In genomic region chr1:167220537-167221125, GRCh38 we compare ENCODE assay signal across 8 cellular contexts. TPM values are rescaled to one million over a fixed set of nuclear protein-coding genes. Genes with fewer than 3 reads are reported as not detected.
A peak's percentile ranks its signal among the peaks of the same experiment; 100 is the strongest.
DNase-seq lines count a peak whose midpoint lies in the region; ATAC-seq and TF ChIP-seq lines count a peak whose summit lies in the region.

Gene POU2F1, plus strand, starts transcription at chr1:167220886. Its CDS starts 12 bp downstream, at chr1:167220898.

- TF ChIP-seq CTCF in PC-9 (conservative IDR thresholded peaks at IDR 0.05): peak; percentile 76

- H3K4me3 ChIP-seq in PC-9: peak within 1 kb of the TSS; percentile 70
- peak within 1 kb of the TSS; percentile 72 to 87 for H3K4me3 ChIP-seq in esophagus (ENCODE audit: low read depth in 1 of 2, low read length in 2 of 2)
- peak within 1 kb of the TSS; percentile 86 for H3K4me3 ChIP-seq in mucosa of stomach (ENCODE audit: low read length)

- in situ Hi-C loops in KBM-7 (cut with MboI; ENCODE audit: low pct_unique_long_range_greater_than_20kb, low sequenced_read_pairs): no loop called here

- intact Hi-C loops in PC-9 (cut with micrococcal nuclease; ENCODE audit: unreplicated experiment): loop anchor here (1.0 to 10.0 kb wide), 11 partner anchors 47 to 1588 kb away; partner anchors contain the start of genes DCAF6, MGST3 and MPC2

- peaks cover 38% of the 10 kb centered on the region for H3K79me2 ChIP-seq in PC-9 (ENCODE audit: low read depth)

- H3K36me3 ChIP-seq in PC-9 (ENCODE audit: low read depth) (no peaks in the 10 kb centered on the region), esophagus (ENCODE audit: control insufficient read depth in 2 of 2, insufficient read depth in 2 of 2, low read length in 1 of 2) (no peaks in the 10 kb centered on the region), mucosa of stomach (ENCODE audit: control insufficient read depth, insufficient read depth, low read length) (no peaks in the 10 kb centered on the region)

- peak; percentile 57 for ATAC-seq in GM21717 (IDR thresholded peaks at IDR 0.05; ENCODE audit: unreplicated experiment)

- H3K9me2 ChIP-seq in PC-9 (ENCODE audit: insufficient read depth): no peaks in the 10 kb centered on the region

- peak within 1 kb of the TSS; percentile 100 for H3K27ac Mint-ChIP-seq in activated T-cell treated with anti-CD3 and anti-CD28 coated beads, Interleukin-2, amount 50 U/mL, for 24 hours

- H3K9me3 Mint-ChIP-seq in activated T-cell treated with anti-CD3 and anti-CD28 coated beads, Interleukin-2, amount 50 U/mL, for 24 hours: peaks cover 4% of the 10 kb centered on the region

- POLR2A ChIA-PET in PC-9 (lab: Charles Lee; ENCODE audit: unreplicated experiment): interaction anchor here (0.5 to 1.6 kb wide), 20 partner anchors 11 to 1622 kb away, joined by 3 to 23 read pairs (median 5); partner anchors contain the start of gene DCAF6

- peak within 1 kb of the TSS; percentile 94 for H3K4me2 ChIP-seq in PC-9

- H3K4me1 ChIP-seq in PC-9 (replicated peaks; ENCODE audit: insufficient read depth) (peaks cover 34% of the 10 kb centered on the region), esophagus (ENCODE audit: control insufficient read depth in 2 of 2, insufficient read depth in 2 of 2, low read length in 1 of 2) (no peaks in the 10 kb centered on the region), mucosa of stomach (ENCODE audit: control insufficient read depth, insufficient read depth, low read length) (peaks cover 4% of the 10 kb centered on the region)

- no peaks in the 10 kb centered on the region for H3K27me3 Mint-ChIP-seq in activated T-cell treated with anti-CD3 and anti-CD28 coated beads, Interleukin-2, amount 50 U/mL, for 24 hours

- H3K9ac ChIP-seq in mucosa of stomach (ENCODE audit: low read length): peak within 1 kb of the TSS; percentile 90

- CTCF ChIA-PET in PC-9 (lab: Charles Lee): interaction anchor here (0.6 to 1.3 kb wide), 31 partner anchors 8 to 1638 kb away, joined by 3 to 19 read pairs (median 9); partner anchors contain the start of gene TADA1

- 0 to 1% methylated on average over 41 to 53 of the region's 53 CpGs for WGBS in esophagus, 2 donors

- no peaks in the 10 kb centered on the region for H4K20me1 ChIP-seq in PC-9 (ENCODE audit: insufficient read depth)

- H3K4me1 Mint-ChIP-seq in activated T-cell treated with anti-CD3 and anti-CD28 coated beads, Interleukin-2, amount 50 U/mL, for 24 hours (ENCODE audit: low read depth): peaks cover 46% of the 10 kb centered on the region

- H3K4me3 Mint-ChIP-seq in activated T-cell treated with anti-CD3 and anti-CD28 coated beads, Interleukin-2, amount 50 U/mL, for 24 hours: peak within 1 kb of the TSS; percentile 88

- H3K27me3 ChIP-seq in PC-9 (ENCODE audit: insufficient read depth, low read depth) (no peaks in the 10 kb centered on the region), esophagus (ENCODE audit: control insufficient read depth in 1 of 2, insufficient read depth in 2 of 2, low read length in 2 of 2) (no peaks in the 10 kb centered on the region), mucosa of stomach (ENCODE audit: control insufficient read depth, insufficient read depth, low read length) (no peaks in the 10 kb centered on the region)

- DNase-seq in DMS53 treated with DMSO at 0.1 percent for 48 hours (lab: John Stamatoyannopoulos, UW; ENCODE audit: unreplicated experiment): peak; percentile 94
- peak; percentile 99 for DNase-seq in KBM-7
- peak; percentile 92 to 98 for DNase-seq in PC-9
- DNase-seq in activated T-cell treated with anti-CD3 and anti-CD28 coated beads, Interleukin-2, amount 50 U/mL, for 24 hours: peak; percentile 99
- peak; percentile 98 to 99 for DNase-seq in stimulated activated CD8-positive, alpha-beta memory T cell treated with anti-CD3 and anti-CD28 coated beads, Interleukin-7, amount 100 ng/mL, for 1 hour (ENCODE audit: low read depth in 2 of 2)

- peaks cover 15% of the 10 kb centered on the region for H3K36me3 Mint-ChIP-seq in activated T-cell treated with anti-CD3 and anti-CD28 coated beads, Interleukin-2, amount 50 U/mL, for 24 hours (ENCODE audit: low read depth)

- H3K9me3 ChIP-seq in PC-9 (ENCODE audit: insufficient read depth, low read depth) (0 out of 2 replicates have a peak, but pooled peaks cover 5% of the 10 kb centered on the region), esophagus (ENCODE audit: control insufficient read depth in 2 of 2, insufficient read depth in 1 of 2, low read depth in 1 of 2, low read length in 1 of 2) (no peaks in the 10 kb centered on the region), mucosa of stomach (ENCODE audit: control insufficient read depth, low read length) (no peaks in the 10 kb centered on the region)

- peaks cover 20% of the 10 kb centered on the region for H3F3A ChIP-seq in PC-9 (ENCODE audit: insufficient read depth, low read depth)

- H2AFZ ChIP-seq in PC-9: peak within 1 kb of the TSS; percentile 93

- peak within 1 kb of the TSS; percentile 92 for H3K27ac ChIP-seq in PC-9
- H3K27ac ChIP-seq in esophagus (ENCODE audit: low read depth in 2 of 2, low read length in 1 of 2): peak within 1 kb of the TSS; percentile 95 to 98

- no TSS peak for BruUV-seq in PC-9 (replicated peaks; lab: Mats Ljungman, UMichigan)

RNA-seq across cellular contexts. Expression of gene POU2F1, which starts in this region (rescaled TPM):
- total RNA-seq in PC-9 (2021): 16.6 and 28.5 TPM in 2 replicates
- 1 to 10 TPM; 1.3 to 1.5 TPM for polyA plus RNA-seq in esophagus

Comparison
In these comparisons a context has a peak if more than half of its experiments do, and no peak if none do; other contexts are left out.
1. Peak in every context shown above with its lines: DNase-seq, ATAC-seq, H3K4me3 ChIP-seq and H3K27ac ChIP-seq.